ENCODE assay signal across 19 cellular contexts in genomic region chr6:40393641-40394040, GRCh38.
DNase-seq lines count a peak whose midpoint lies in the region; ATAC-seq, FAIRE-seq and TF ChIP-seq lines count a peak whose summit lies in the region.
"Had no signal": no experiment of that assay in that cellular context is flagged by ENCODE, and none has a peak within 500 bp of the region (broad histone marks: within the 10 kb centered on the region; RNA-seq: fewer than 3 reads in every experiment).

No MANE protein-coding gene starts in this region.

- H3K79me2 ChIP-seq in HepG2 (ENCODE audit: insufficient read depth, low read length), result no peaks in the 10 kb centered on the region

- peaks cover 3% of the 10 kb centered on the region for H3K36me3 Mint-ChIP-seq in T-helper 17 cell (ENCODE audit: low read depth)
- H3K36me3 Mint-ChIP-seq: CD8-positive, alpha-beta memory T cell had no signal

- TF ChIP-seq CTCF in HepG2 (CRISPR knock-in tag; IDR thresholded peaks at IDR 0.05) (no peak), right lobe of liver (IDR thresholded peaks at IDR 0.05) (no peak), esophagus muscularis mucosa (IDR thresholded peaks at IDR 0.05) (no peak)

- peaks cover 4% of the 10 kb centered on the region for H3K4me1 Mint-ChIP-seq in T-helper 17 cell

- H3K4me2 ChIP-seq in HepG2 (ENCODE audit: low read depth, low read length), result no peak overlapping the region
- H3K4me2 ChIP-seq: SK-N-SH had no signal

- H3K9ac ChIP-seq in HepG2 (ENCODE audit: insufficient read depth, low read depth, low read length), result no peak overlapping the region
- H3K9ac ChIP-seq: SK-N-SH had no signal

- ATAC-seq in HepG2 (peak; percentile 44; the same call in 2 of the 3 replicates), right lobe of liver (no peak), T-helper 17 cell (no peak), aorta (ENCODE audit: low FRiP score) (peak; percentile 6), GM21717 (IDR thresholded peaks at IDR 0.05; ENCODE audit: unreplicated experiment) (no peak)

- peaks cover 21% of the 10 kb centered on the region for H3K27me3 Mint-ChIP-seq in T-helper 17 cell

- DNase-seq in HepG2 (ENCODE audit: low spot score) (no peak), right lobe of liver (no peak), T-helper 17 cell (no peak), esophagus muscularis mucosa (ENCODE audit: extremely low spot score) (peak; percentile 91), aorta (no peak), dedifferentiated amniotic fluid mesenchymal stem cell (ENCODE audit: extremely low spot score) (no peak), NCI-H510A treated with DMSO at 0.1 percent for 48 hours (lab: John Stamatoyannopoulos, UW) (no peak)
- DNase-seq: ACHN; C1 segment of cervical spinal cord; CD8-positive, alpha-beta memory T cell; DMS53; EL; NCI-H1417 treated with DMSO at 0.1 percent for 48 hours; NCI-H187 treated with DMSO at 0.1 percent for 48 hours; NCI-H226; SHP77 treated with DMSO at 0.1 percent for 48 hours; SK-N-SH had no signal

- H3K27ac Mint-ChIP-seq in T-helper 17 cell, result no peak overlapping the region

- TF ChIP-seq EP300 in HepG2 (IDR thresholded peaks at IDR 0.05; ENCODE audit: low read depth in 2 of 2, low read length in 2 of 2) (no peak), HepG2 (CRISPR knock-in tag; IDR thresholded peaks at IDR 0.05; ENCODE audit: borderline replicate concordance) (no peak), esophagus muscularis mucosa (IDR thresholded peaks at IDR 0.05) (no peak)

- in situ Hi-C loops in HepG2 (cut with HindIII; ENCODE audit: extremely low pct_ligation_motif_present, low pct_unique_long_range_greater_than_20kb), result no loop called here

- no peak overlapping the region for H3K4me3 ChIP-seq in HepG2 (replicated peaks in 1 of 3; ENCODE audit: insufficient read depth in 1 of 3, low read depth in 2 of 3, low read length in 3 of 3)
- no peak overlapping the region for H3K4me3 ChIP-seq in right lobe of liver
- H3K4me3 ChIP-seq in esophagus muscularis mucosa, result no peak overlapping the region
- H3K4me3 ChIP-seq in aorta (ENCODE audit: low read length in 2 of 2), result no peak overlapping the region

- no peak for TF ChIP-seq RAD21 in HepG2 (CRISPR knock-in tag; IDR thresholded peaks at IDR 0.05)

- no peak overlapping the region for H2AFZ ChIP-seq in HepG2 (ENCODE audit: low read length)

- CTCF ChIA-PET in HepG2 (lab: Yijun Ruan, JAX; ENCODE audit: low intra/inter-chr PET ratio, low total read pairs), result no interaction called here

- H3K4me3 Mint-ChIP-seq in T-helper 17 cell, result peak overlapping the region; percentile 39
- H3K4me3 Mint-ChIP-seq: CD8-positive, alpha-beta memory T cell had no signal

- POLR2A ChIA-PET in HepG2 (lab: Yijun Ruan, JAX), result no interaction called here

- intact Hi-C loops in HepG2 (cut with micrococcal nuclease; ENCODE audit: unreplicated experiment) (no loop called here), right lobe of liver (cut with DNase I) (no loop called here), esophagus muscularis mucosa (cut with DNase I) (no loop called here), aorta (cut with DNase I) (no loop called here)

- TF ChIP-seq POLR2A in HepG2 (IDR thresholded peaks at IDR 0.05; ENCODE audit: insufficient read depth in 1 of 2, low read depth in 2 of 2, low read length in 2 of 2) (no peak), right lobe of liver (IDR thresholded peaks at IDR 0.05) (no peak), esophagus muscularis mucosa (IDR thresholded peaks at IDR 0.05; ENCODE audit: low read depth) (no peak)

- H3K4me1 ChIP-seq in HepG2 (ENCODE audit: insufficient read depth, low read length), result no peaks in the 10 kb centered on the region
- H3K4me1 ChIP-seq in right lobe of liver, result peaks cover 0 to 15% (median 0%) of the 10 kb centered on the region in 4 donors
- H3K4me1 ChIP-seq in esophagus muscularis mucosa, result peaks cover 0 to under 1% (median 0%) of the 10 kb centered on the region in 4 donors
- no peaks in the 10 kb centered on the region for H3K4me1 ChIP-seq in aorta (ENCODE audit: control insufficient read depth in 1 of 2, insufficient read depth in 2 of 2, low read length in 2 of 2)

- no TSS peak for BruUV-seq in HepG2 (replicated peaks; lab: Mats Ljungman, UMichigan)

- peaks cover 0 to 4% of the 10 kb centered on the region in 2 experiments; a peak in 2 of 5 replicates for H3K27me3 ChIP-seq in HepG2 (ENCODE audit: control insufficient read depth in 1 of 2, insufficient read depth in 2 of 2, low read length in 2 of 2)
- no peaks in the 10 kb centered on the region for H3K27me3 ChIP-seq in right lobe of liver
- peaks cover 0 to 14% (median 0%) of the 10 kb centered on the region in 4 donors for H3K27me3 ChIP-seq in esophagus muscularis mucosa
- no peaks in the 10 kb centered on the region for H3K27me3 ChIP-seq in aorta (ENCODE audit: control insufficient read depth in 1 of 2, insufficient read depth in 2 of 2, low read length in 1 of 2)

- H3K27ac ChIP-seq in HepG2 (ENCODE audit: extremely low read length, insufficient read depth, low read length) (no peak overlapping the region), right lobe of liver (no peak overlapping the region), esophagus muscularis mucosa (replicated peaks in 1 of 4) (no peak overlapping the region), aorta (ENCODE audit: low read depth in 1 of 2, low read length in 2 of 2) (no peak overlapping the region)

- H3K9me3 ChIP-seq in HepG2 (ENCODE audit: low read length) (no peaks in the 10 kb centered on the region), right lobe of liver (no peaks in the 10 kb centered on the region), T-helper 17 cell (ENCODE audit: control insufficient read depth, low read length, poor library complexity, severe bottlenecking) (no peaks in the 10 kb centered on the region), esophagus muscularis mucosa (no peaks in the 10 kb centered on the region), aorta (ENCODE audit: control insufficient read depth, low read length) (no peaks in the 10 kb centered on the region)
- H3K9me3 ChIP-seq: SK-N-SH had no signal

- no peak for FAIRE-seq in HepG2 (lab: Jason Lieb, UNC)
- FAIRE-seq: GM12891 had no signal

- no peaks in the 10 kb centered on the region for H3K36me3 ChIP-seq in HepG2 (replicated peaks in 1 of 2; ENCODE audit: control insufficient read depth in 1 of 2, insufficient read depth in 2 of 2, low read length in 2 of 2)
- H3K36me3 ChIP-seq in right lobe of liver, result no peaks in the 10 kb centered on the region
- no peaks in the 10 kb centered on the region for H3K36me3 ChIP-seq in esophagus muscularis mucosa
- H3K36me3 ChIP-seq in aorta (ENCODE audit: control insufficient read depth in 1 of 2, insufficient read depth in 2 of 2, low read length in 1 of 2), result no peaks in the 10 kb centered on the region

- 0% methylated on average over 5 of the region's 5 CpGs for WGBS in HepG2 (ENCODE audit: low lambda C conversion rate)
- WGBS in right lobe of liver (ENCODE audit: insufficient coverage, low coverage, low lambda C conversion rate, missing lambda C conversion rate), result 83% methylated on average over 1 of the region's 5 CpGs
- WGBS in esophagus muscularis mucosa, result 62% methylated on average over 4 of the region's 5 CpGs
- WGBS in aorta, 2 donors, result 54 to 57% methylated on average over 5 of the region's 5 CpGs

- no peaks in the 10 kb centered on the region for H4K20me1 ChIP-seq in HepG2 (ENCODE audit: insufficient read depth, low read length)

TF ChIP-seq in HepG2, 621 proteins besides CTCF, POLR2A, EP300 and RAD21 (continues in another document):
- TF ChIP-seq DR1 (CRISPR knock-in tag; IDR thresholded peaks at IDR 0.05) (no peak), ZNF792 (CRISPR knock-in tag; IDR thresholded peaks at IDR 0.05) (no peak), ARNTL (CRISPR knock-in tag; IDR thresholded peaks at IDR 0.05) (no peak), SP2 (CRISPR knock-in tag; IDR thresholded peaks at IDR 0.05) (no peak), FOSL1 (CRISPR knock-in tag; IDR thresholded peaks at IDR 0.05; ENCODE audit: borderline replicate concordance) (no peak), ZNF543 (CRISPR knock-in tag; IDR thresholded peaks at IDR 0.05) (no peak), NCOA2 (CRISPR knock-in tag; IDR thresholded peaks at IDR 0.05) (no peak), MXI1 (IDR thresholded peaks at IDR 0.05; ENCODE audit: borderline replicate concordance, low read depth, low read length) (no peak), ZNF7 (CRISPR knock-in tag; IDR thresholded peaks at IDR 0.05) (no peak), TRIM22 (IDR thresholded peaks at IDR 0.05) (no peak), E2F1 (CRISPR knock-in tag; IDR thresholded peaks at IDR 0.05) (no peak), ZNF737 (CRISPR knock-in tag; IDR thresholded peaks at IDR 0.05; ENCODE audit: borderline replicate concordance) (no peak), ZNF546 (CRISPR knock-in tag; conservative IDR thresholded peaks at IDR 0.05) (no peak), THAP11 (CRISPR knock-in tag; IDR thresholded peaks at IDR 0.05) (no peak)

Comparison
In these comparisons a context has a peak if more than half of its experiments do, and no peak if none do; other contexts are left out.
1. ATAC-seq: peak in HepG2 (single experiment) and aorta (single experiment); none in right lobe of liver (0 of 4), T-helper 17 cell (single experiment) and GM21717 (single experiment).